Comparison of ENCODE assay signal across 1 cellular context in the genomic region with DNA sequence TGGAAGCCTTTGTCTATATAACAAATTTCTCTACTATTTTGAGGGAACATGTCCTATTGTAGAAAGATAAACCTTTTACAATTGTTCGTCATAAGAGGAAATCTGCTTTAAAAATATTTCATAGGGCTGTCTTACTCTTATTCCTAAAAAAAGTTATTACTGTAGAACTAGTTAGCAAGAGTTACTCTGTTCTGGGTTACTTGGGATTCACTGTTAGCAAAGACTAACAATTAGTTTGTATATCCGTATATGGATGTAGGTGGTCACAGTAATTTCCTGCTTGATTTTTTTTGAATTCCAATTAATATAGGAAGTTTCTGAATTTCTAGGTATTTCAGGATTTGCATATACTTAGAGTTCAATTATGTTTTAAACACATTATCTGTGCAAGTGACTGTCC.
TF ChIP-seq lines count a peak whose summit lies in the region.

No MANE protein-coding gene starts in this region.

TF ChIP-seq in GM23338, 12 proteins besides CTCF, POLR2A, EP300 and RAD21 (continued from another document):
- TF ChIP-seq, protein P1, sequence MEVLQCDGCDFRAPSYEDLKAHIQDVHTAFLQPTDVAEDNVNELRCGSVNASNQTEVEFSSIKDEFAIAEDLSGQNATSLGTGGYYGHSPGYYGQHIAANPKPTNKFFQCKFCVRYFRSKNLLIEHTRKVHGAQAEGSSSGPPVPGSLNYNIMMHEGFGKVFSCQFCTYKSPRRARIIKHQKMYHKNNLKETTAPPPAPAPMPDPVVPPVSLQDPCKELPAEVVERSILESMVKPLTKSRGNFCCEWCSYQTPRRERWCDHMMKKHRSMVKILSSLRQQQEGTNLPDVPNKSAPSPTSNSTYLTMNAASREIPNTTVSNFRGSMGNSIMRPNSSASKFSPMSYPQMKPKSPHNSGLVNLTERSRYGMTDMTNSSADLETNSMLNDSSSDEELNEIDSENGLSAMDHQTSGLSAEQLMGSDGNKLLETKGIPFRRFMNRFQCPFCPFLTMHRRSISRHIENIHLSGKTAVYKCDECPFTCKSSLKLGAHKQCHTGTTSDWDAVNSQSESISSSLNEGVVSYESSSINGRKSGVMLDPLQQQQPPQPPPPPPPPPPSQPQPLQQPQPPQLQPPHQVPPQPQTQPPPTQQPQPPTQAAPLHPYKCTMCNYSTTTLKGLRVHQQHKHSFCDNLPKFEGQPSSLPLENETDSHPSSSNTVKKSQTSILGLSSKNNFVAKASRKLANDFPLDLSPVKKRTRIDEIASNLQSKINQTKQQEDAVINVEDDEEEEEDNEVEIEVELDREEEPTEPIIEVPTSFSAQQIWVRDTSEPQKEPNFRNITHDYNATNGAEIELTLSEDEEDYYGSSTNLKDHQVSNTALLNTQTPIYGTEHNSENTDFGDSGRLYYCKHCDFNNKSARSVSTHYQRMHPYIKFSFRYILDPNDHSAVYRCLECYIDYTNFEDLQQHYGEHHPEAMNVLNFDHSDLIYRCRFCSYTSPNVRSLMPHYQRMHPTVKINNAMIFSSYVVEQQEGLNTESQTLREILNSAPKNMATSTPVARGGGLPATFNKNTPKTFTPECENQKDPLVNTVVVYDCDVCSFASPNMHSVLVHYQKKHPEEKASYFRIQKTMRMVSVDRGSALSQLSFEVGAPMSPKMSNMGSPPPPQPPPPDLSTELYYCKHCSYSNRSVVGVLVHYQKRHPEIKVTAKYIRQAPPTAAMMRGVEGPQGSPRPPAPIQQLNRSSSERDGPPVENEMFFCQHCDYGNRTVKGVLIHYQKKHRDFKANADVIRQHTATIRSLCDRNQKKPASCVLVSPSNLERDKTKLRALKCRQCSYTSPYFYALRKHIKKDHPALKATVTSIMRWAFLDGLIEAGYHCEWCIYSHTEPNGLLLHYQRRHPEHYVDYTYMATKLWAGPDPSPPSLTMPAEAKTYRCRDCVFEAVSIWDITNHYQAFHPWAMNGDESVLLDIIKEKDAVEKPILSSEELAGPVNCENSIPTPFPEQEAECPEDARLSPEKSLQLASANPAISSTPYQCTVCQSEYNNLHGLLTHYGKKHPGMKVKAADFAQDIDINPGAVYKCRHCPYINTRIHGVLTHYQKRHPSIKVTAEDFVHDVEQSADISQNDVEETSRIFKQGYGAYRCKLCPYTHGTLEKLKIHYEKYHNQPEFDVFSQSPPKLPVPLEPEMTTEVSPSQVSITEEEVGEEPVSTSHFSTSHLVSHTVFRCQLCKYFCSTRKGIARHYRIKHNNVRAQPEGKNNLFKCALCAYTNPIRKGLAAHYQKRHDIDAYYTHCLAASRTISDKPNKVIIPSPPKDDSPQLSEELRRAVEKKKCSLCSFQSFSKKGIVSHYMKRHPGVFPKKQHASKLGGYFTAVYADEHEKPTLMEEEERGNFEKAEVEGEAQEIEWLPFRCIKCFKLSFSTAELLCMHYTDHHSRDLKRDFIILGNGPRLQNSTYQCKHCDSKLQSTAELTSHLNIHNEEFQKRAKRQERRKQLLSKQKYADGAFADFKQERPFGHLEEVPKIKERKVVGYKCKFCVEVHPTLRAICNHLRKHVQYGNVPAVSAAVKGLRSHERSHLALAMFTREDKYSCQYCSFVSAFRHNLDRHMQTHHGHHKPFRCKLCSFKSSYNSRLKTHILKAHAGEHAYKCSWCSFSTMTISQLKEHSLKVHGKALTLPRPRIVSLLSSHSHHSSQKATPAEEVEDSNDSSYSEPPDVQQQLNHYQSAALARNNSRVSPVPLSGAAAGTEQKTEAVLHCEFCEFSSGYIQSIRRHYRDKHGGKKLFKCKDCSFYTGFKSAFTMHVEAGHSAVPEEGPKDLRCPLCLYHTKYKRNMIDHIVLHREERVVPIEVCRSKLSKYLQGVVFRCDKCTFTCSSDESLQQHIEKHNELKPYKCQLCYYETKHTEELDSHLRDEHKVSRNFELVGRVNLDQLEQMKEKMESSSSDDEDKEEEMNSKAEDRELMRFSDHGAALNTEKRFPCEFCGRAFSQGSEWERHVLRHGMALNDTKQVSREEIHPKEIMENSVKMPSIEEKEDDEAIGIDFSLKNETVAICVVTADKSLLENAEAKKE (CRISPR knock-in tag; IDR thresholded peaks at IDR 0.05), result no peak
- TF ChIP-seq ZNF114 (CRISPR knock-in tag; IDR thresholded peaks at IDR 0.05) (no peak), ZNF331 (CRISPR knock-in tag; IDR thresholded peaks at IDR 0.05; ENCODE audit: low read depth) (no peak), EZH2phosphoT487 (IDR thresholded peaks at IDR 0.05; ENCODE audit: unreplicated experiment) (no peak), JUNB (IDR thresholded peaks at IDR 0.05; ENCODE audit: unreplicated experiment) (no peak), CREB1 (CRISPR knock-in tag; IDR thresholded peaks at IDR 0.05; ENCODE audit: low read depth) (no peak), NANOG (IDR thresholded peaks at IDR 0.05; ENCODE audit: borderline replicate concordance) (no peak)
- TF ChIP-seq, protein P2, sequence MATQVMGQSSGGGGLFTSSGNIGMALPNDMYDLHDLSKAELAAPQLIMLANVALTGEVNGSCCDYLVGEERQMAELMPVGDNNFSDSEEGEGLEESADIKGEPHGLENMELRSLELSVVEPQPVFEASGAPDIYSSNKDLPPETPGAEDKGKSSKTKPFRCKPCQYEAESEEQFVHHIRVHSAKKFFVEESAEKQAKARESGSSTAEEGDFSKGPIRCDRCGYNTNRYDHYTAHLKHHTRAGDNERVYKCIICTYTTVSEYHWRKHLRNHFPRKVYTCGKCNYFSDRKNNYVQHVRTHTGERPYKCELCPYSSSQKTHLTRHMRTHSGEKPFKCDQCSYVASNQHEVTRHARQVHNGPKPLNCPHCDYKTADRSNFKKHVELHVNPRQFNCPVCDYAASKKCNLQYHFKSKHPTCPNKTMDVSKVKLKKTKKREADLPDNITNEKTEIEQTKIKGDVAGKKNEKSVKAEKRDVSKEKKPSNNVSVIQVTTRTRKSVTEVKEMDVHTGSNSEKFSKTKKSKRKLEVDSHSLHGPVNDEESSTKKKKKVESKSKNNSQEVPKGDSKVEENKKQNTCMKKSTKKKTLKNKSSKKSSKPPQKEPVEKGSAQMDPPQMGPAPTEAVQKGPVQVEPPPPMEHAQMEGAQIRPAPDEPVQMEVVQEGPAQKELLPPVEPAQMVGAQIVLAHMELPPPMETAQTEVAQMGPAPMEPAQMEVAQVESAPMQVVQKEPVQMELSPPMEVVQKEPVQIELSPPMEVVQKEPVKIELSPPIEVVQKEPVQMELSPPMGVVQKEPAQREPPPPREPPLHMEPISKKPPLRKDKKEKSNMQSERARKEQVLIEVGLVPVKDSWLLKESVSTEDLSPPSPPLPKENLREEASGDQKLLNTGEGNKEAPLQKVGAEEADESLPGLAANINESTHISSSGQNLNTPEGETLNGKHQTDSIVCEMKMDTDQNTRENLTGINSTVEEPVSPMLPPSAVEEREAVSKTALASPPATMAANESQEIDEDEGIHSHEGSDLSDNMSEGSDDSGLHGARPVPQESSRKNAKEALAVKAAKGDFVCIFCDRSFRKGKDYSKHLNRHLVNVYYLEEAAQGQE (IDR thresholded peaks at IDR 0.05; ENCODE audit: unreplicated experiment), result no peak
